8 cellular contexts compared by ENCODE assay signal in the genomic region with DNA sequence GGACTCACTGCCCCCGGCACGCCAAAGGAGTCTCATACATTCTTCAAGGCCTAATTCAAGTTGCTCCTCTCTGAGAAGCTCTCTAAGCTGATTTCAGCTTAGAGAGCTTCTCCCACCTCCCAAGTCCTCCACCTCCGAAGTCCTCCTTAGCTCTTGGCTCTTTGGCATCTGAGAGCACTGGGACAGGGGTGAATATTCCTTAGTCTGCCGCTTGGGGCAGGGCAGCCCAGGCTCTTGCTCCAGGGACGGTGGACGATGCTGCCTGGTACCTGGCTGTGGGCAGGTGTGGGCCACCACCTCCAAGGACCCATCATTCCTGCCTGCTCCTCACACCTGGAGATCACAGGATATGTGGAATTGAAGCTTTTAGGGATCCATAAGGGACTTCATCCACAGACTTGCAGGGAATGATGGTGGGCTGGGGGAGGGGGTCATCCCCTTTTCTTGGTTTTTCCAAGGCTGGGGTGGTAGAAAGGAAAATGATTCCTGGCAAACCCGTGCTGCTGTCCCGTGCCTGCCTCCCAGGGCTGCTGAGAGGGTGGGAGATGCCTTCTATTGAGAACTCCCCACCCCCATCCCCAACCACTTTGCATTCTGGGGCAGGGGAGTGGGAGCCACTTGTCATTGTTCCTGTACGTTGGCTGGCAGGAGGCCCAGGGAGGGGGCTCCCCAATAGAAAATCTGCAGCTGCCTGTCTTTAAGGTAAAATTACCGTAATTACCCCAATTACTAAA. TPM values are rescaled to one million over a fixed set of nuclear protein-coding genes. Genes with fewer than 3 reads are reported as not detected.
DNase-seq lines count a peak whose midpoint lies in the region; ATAC-seq and TF ChIP-seq lines count a peak whose summit lies in the region.

No MANE protein-coding gene starts in this region.

- no peaks in the 10 kb centered on the region for H3K4me1 Mint-ChIP-seq in CD8-positive, alpha-beta T cell (ENCODE audit: low read depth)

- ATAC-seq in CD8-positive, alpha-beta T cell: peak; percentile 80
- ATAC-seq in HCT116 (peak; percentile 100), PC-3 (peak; percentile 98), GM19452 (IDR thresholded peaks at IDR 0.05; ENCODE audit: unreplicated experiment) (no peak)

- POLR2A ChIA-PET in CD8-positive, alpha-beta T cell (lab: Charles Lee): no interaction called here
- POLR2A ChIA-PET in HCT116 (lab: Charles Lee) (no interaction called here), PC-3 (lab: Charles Lee; ENCODE audit: unreplicated experiment) (interaction anchor here (0.6 kb wide), 2 partner anchors 20 to 134 kb away, joined by 4 to 7 read pairs; no protein-coding TSS in a partner anchor)

- H2AFZ ChIP-seq in HCT116 (ENCODE audit: low read depth, low read length, poor library complexity, severe bottlenecking) (no peak overlapping the region), PC-3 (ENCODE audit: low read length) (no peak overlapping the region)

- no peak overlapping the region for H3K4me3 ChIP-seq in CD8-positive, alpha-beta T cell (ENCODE audit: low read depth, low read length)
- H3K4me3 ChIP-seq in HCT116 (replicated peaks in 1 of 2; ENCODE audit: low read depth in 1 of 2, low read length in 2 of 2): no peak overlapping the region
- H3K4me3 ChIP-seq in PC-3 (ENCODE audit: low read length): no peak overlapping the region
- H3K4me3 ChIP-seq in kidney epithelial cell (ENCODE audit: low read depth, low read length): no peak overlapping the region
- H3K4me3 ChIP-seq in stomach: no peak overlapping the region

- H3K27me3 ChIP-seq in CD8-positive, alpha-beta T cell (ENCODE audit: insufficient read depth, low read length): no peaks in the 10 kb centered on the region
- H3K27me3 ChIP-seq in HCT116 (ENCODE audit: insufficient read depth, low read length): no peaks in the 10 kb centered on the region
- peaks cover 33% of the 10 kb centered on the region for H3K27me3 ChIP-seq in PC-3 (ENCODE audit: low read length)
- peaks cover 11% of the 10 kb centered on the region for H3K27me3 ChIP-seq in kidney epithelial cell (ENCODE audit: control insufficient read depth, insufficient read depth, low read length)
- peaks cover 0 to 75% (median 15%) of the 10 kb centered on the region in 3 donors for H3K27me3 ChIP-seq in stomach

- RAD21 ChIA-PET in HCT116 (lab: Charles Lee; ENCODE audit: low non-redundant PET in 1 of 2, low total read pairs in 2 of 2, uncharacterized antibody in 2 of 2, unreplicated experiment in 2 of 2): interaction anchor here in 1 of 2 experiments (0.6 to 1.7 kb wide), 3 partner anchors 12 to 151 kb away, joined by 3 to 4 read pairs (median 4); no protein-coding TSS in a partner anchor

- no peaks in the 10 kb centered on the region for H3K9me2 ChIP-seq in HCT116 (ENCODE audit: insufficient read depth)
- no peaks in the 10 kb centered on the region for H3K9me2 ChIP-seq in PC-3 (replicated peaks; ENCODE audit: low read length)

- 11 to 18% (median 12%) methylated on average over 10 of the region's 10 CpGs for WGBS in stomach, 5 donors

- H3K4me2 ChIP-seq in HCT116 (ENCODE audit: low read length) (peak overlapping the region; percentile 27; the same call in 1 of the 2 replicates), PC-3 (ENCODE audit: low read length) (no peak overlapping the region)

- BruUV-seq in HCT116 (replicated peaks; lab: Mats Ljungman, UMichigan) (no TSS peak), PC-3 (replicated peaks; lab: Mats Ljungman, UMichigan) (no TSS peak)

- CTCF ChIA-PET in CD8-positive, alpha-beta T cell (lab: Charles Lee): interaction anchor here (0.8 to 1.9 kb wide), 17 partner anchors 9 to 236 kb away, joined by 3 to 6 read pairs (median 4); no protein-coding TSS in a partner anchor
- CTCF ChIA-PET in HCT116 (lab: Charles Lee) (interaction anchor here (0.6 to 2.3 kb wide), 14 partner anchors 9 to 391 kb away, joined by 3 to 11 read pairs (median 4); a partner anchor contains a TSS), PC-3 (lab: Charles Lee) (interaction anchor here (1.1 kb wide), 1 partner anchor 25 kb away, joined by 3 read pairs; no protein-coding TSS in a partner anchor)

- TF ChIP-seq RAD21 in HCT116 (IDR thresholded peaks at IDR 0.05; ENCODE audit: low read depth): peak; percentile 63

- TF ChIP-seq EP300 in stomach (IDR thresholded peaks at IDR 0.05): no peak

- H3K27ac Mint-ChIP-seq in CD8-positive, alpha-beta T cell: no peak overlapping the region

- H3K9ac ChIP-seq in HCT116 (ENCODE audit: low read length): no peak overlapping the region
- no peak overlapping the region for H3K9ac ChIP-seq in PC-3 (ENCODE audit: low read length)

- H3K4me3 Mint-ChIP-seq in CD8-positive, alpha-beta T cell: no peak overlapping the region

- H3K9me3 Mint-ChIP-seq in CD8-positive, alpha-beta T cell: no peaks in the 10 kb centered on the region

- H3K27ac ChIP-seq in CD8-positive, alpha-beta T cell (ENCODE audit: low read depth, low read length): no peak overlapping the region
- H3K27ac ChIP-seq in HCT116 (ENCODE audit: low read depth, low read length) (no peak overlapping the region), PC-3 (ENCODE audit: low read length) (no peak overlapping the region), stomach (no peak overlapping the region)

- peaks cover 38% of the 10 kb centered on the region for H3K27me3 Mint-ChIP-seq in CD8-positive, alpha-beta T cell (ENCODE audit: low read depth)

- H3K4me1 ChIP-seq in CD8-positive, alpha-beta T cell (ENCODE audit: insufficient read depth, low read length): no peaks in the 10 kb centered on the region
- H3K4me1 ChIP-seq in HCT116 (ENCODE audit: control insufficient read depth in 1 of 2, insufficient read depth in 2 of 2, low read length in 2 of 2) (peaks cover 0 to 5% of the 10 kb centered on the region in 2 experiments; a peak in 1 of 4 replicates), PC-3 (ENCODE audit: insufficient read depth, low read length) (no peaks in the 10 kb centered on the region), stomach (no peaks in the 10 kb centered on the region)

- no peaks in the 10 kb centered on the region for H3K36me3 Mint-ChIP-seq in CD8-positive, alpha-beta T cell

- H3K79me2 ChIP-seq in HCT116 (ENCODE audit: insufficient read depth, low read length): no peaks in the 10 kb centered on the region
- no peaks in the 10 kb centered on the region for H3K79me2 ChIP-seq in PC-3 (ENCODE audit: low read length)

- H3K36me3 ChIP-seq in CD8-positive, alpha-beta T cell (ENCODE audit: insufficient read depth, low read length): no peaks in the 10 kb centered on the region
- H3K36me3 ChIP-seq in HCT116 (ENCODE audit: control insufficient read depth in 1 of 2, insufficient read depth in 2 of 2, low read length in 2 of 2) (no peaks in the 10 kb centered on the region), PC-3 (ENCODE audit: low read depth, low read length) (no peaks in the 10 kb centered on the region), kidney epithelial cell (ENCODE audit: control insufficient read depth, insufficient read depth, low read length) (no peaks in the 10 kb centered on the region), stomach (no peaks in the 10 kb centered on the region)

- H3K9me3 ChIP-seq in CD8-positive, alpha-beta T cell (ENCODE audit: low read length): no peaks in the 10 kb centered on the region
- H3K9me3 ChIP-seq in HCT116 (ENCODE audit: control insufficient read depth in 1 of 2, insufficient read depth in 1 of 2, low read depth in 1 of 2, low read length in 2 of 2): no peaks in the 10 kb centered on the region
- no peaks in the 10 kb centered on the region for H3K9me3 ChIP-seq in PC-3 (ENCODE audit: low read length)
- peaks cover 0 to under 1% (median 0%) of the 10 kb centered on the region in 4 donors for H3K9me3 ChIP-seq in stomach

- H4K20me1 ChIP-seq in HCT116 (ENCODE audit: insufficient read depth) (no peaks in the 10 kb centered on the region), PC-3 (ENCODE audit: low read length) (no peaks in the 10 kb centered on the region)

- TF ChIP-seq POLR2A in HCT116 (IDR thresholded peaks at IDR 0.05; ENCODE audit: borderline replicate concordance, extremely low read depth, insufficient read depth, insufficient read length) (no peak), stomach (IDR thresholded peaks at IDR 0.05) (no peak)

- no peaks in the 10 kb centered on the region for H3F3A ChIP-seq in PC-3 (ENCODE audit: low read length, unreplicated experiment)

- DNase-seq in CD8-positive, alpha-beta T cell: peak in 2 of 7 experiments; percentile 25 to 42
- DNase-seq in HCT116 (ENCODE audit: low read depth, low spot score) (peak; percentile 43), PC-3 (peak; percentile 58), astrocyte of the hippocampus (ENCODE audit: low read depth, low spot score) (peak; percentile 30), kidney epithelial cell (ENCODE audit: low read depth) (no peak), stomach (no peak), CD1c-positive myeloid dendritic cell (ENCODE audit: extremely low spot score) (no peak)

- intact Hi-C loops in CD8-positive, alpha-beta T cell (cut with DNase I, micrococcal nuclease): no loop called here
- intact Hi-C loops in HCT116 (cut with micrococcal nuclease) (no loop called here), PC-3 (cut with micrococcal nuclease) (no loop called here), stomach (cut with DNase I; ENCODE audit: low total_unique reads) (no loop called here)

- TF ChIP-seq CTCF in CD8-positive, alpha-beta T cell (IDR thresholded peaks at IDR 0.05): peak; percentile 61
- TF ChIP-seq CTCF in HCT116 (IDR thresholded peaks at IDR 0.05 in 2 of 3, conservative IDR thresholded peaks at IDR 0.05 in 1 of 3; ENCODE audit: borderline replicate concordance in 1 of 3, insufficient read depth in 1 of 3, low read depth in 2 of 3, low read length in 2 of 3): peak; percentile 43 to 85 (median 82); a peak in 5 of 6 replicates
- peak; percentile 77 for TF ChIP-seq CTCF in PC-3 (conservative IDR thresholded peaks at IDR 0.05; ENCODE audit: low read depth, low read length)
- peak; percentile 74 for TF ChIP-seq CTCF in kidney epithelial cell (IDR thresholded peaks at IDR 0.05; ENCODE audit: insufficient read depth, low read length, poor library complexity, severe bottlenecking)
- TF ChIP-seq CTCF in stomach (IDR thresholded peaks at IDR 0.05): peak in 4 of 7 experiments; percentile 27 to 58 (median 52)

TF ChIP-seq in HCT116, 20 proteins besides CTCF, POLR2A, EP300 and RAD21:
- no peak for TF ChIP-seq CBX3 (IDR thresholded peaks at IDR 0.05; ENCODE audit: low read depth)

RNA-seq across cellular contexts. Expression of a gene that starts 57.4 kb away (rescaled TPM):
- not detected for total RNA-seq in CD8-positive, alpha-beta T cell
- 3.4 TPM for total RNA-seq in HCT116 (2021; ENCODE audit: unreplicated experiment)
- polyA plus RNA-seq in HCT116 (2012): 3.8 and 4.6 TPM in 2 replicates
- total RNA-seq in PC-3 (2014; rRNA removed): not detected in 2 replicates
- total RNA-seq in kidney epithelial cell: 2.8 and 5.6 TPM in 2 replicates
- total RNA-seq in stomach: 1 to 10 TPM in 1 of 5 donors, under 1 TPM in 1, not detected in 3; 0.73 to 4.1 TPM
- polyA plus RNA-seq in stomach: 10 to 100 TPM in 1 of 3 donors, 1 to 10 TPM in 1, under 1 TPM in 1; 0.31 to 15.7 (median 1.1) TPM

Comparison
In these comparisons a context has a peak if more than half of its experiments do, and no peak if none do; other contexts are left out.
1. DNase-seq: peak in HCT116 (single experiment), PC-3 (single experiment) and astrocyte of the hippocampus (single experiment); none in kidney epithelial cell (single experiment), stomach (single experiment) and CD1c-positive myeloid dendritic cell (single experiment).
2. Peak in every context shown above with its lines, with median percentiles within 50 percentile points of each other: CTCF ChIP-seq.